In genomic region chr13:98994896-98995295, GRCh38 we compare ENCODE assay signal across 12 cellular contexts. TPM values are rescaled to one million over a fixed set of nuclear protein-coding genes. Genes with fewer than 3 reads are reported as not detected.
DNase-seq lines count a peak whose midpoint lies in the region; ATAC-seq lines count a peak whose summit lies in the region.
"Had no signal": no experiment of that assay in that cellular context is flagged by ENCODE, and none has a peak within 500 bp of the region (broad histone marks: within the 10 kb centered on the region; RNA-seq: fewer than 3 reads in every experiment).

No MANE protein-coding gene starts in this region.

- H3K9ac ChIP-seq in Karpas-422 (ENCODE audit: low read length) = no peak overlapping the region
- H3K9ac ChIP-seq: KMS-11 had no signal

- no peak overlapping the region for H3K4me3 ChIP-seq in Karpas-422 (ENCODE audit: low read length)

- H3K36me3 Mint-ChIP-seq in T-cell = peaks cover 28% of the 10 kb centered on the region
- H3K36me3 Mint-ChIP-seq: natural killer cell treated with Interleukin-12 subunit alpha and Interleukin-12 subunit beta and Interleukin-15 and Interleukin-18, amount 100 ng/mL, for 72 hours had no signal

- H3K36me3 ChIP-seq in Karpas-422 (ENCODE audit: insufficient read depth, low read length) = no peaks in the 10 kb centered on the region

- no peaks in the 10 kb centered on the region for H3K4me1 ChIP-seq in Karpas-422 (ENCODE audit: low read length)

- ATAC-seq in T-cell (replicated peaks in 1 of 4) (peak; percentile 71 to 86 (median 78)), GM18511 (IDR thresholded peaks at IDR 0.05; ENCODE audit: unreplicated experiment) (no peak)
- ATAC-seq: natural killer cell treated with Interleukin-12 subunit alpha and Interleukin-12 subunit beta and Interleukin-15 and Interleukin-18, amount 100 ng/mL, for 72 hours had no signal

- no peaks in the 10 kb centered on the region for H3K27me3 Mint-ChIP-seq in T-cell

- POLR2A ChIA-PET in T-cell (lab: Charles Lee) = interaction anchor here (0.5 to 0.6 kb wide), 5 partner anchors 22 to 614 kb away, joined by 3 to 6 read pairs (median 4); no protein-coding TSS in a partner anchor

- peak overlapping the region; percentile 8 to 68 (median 37) for H3K4me3 Mint-ChIP-seq in T-cell
- H3K4me3 Mint-ChIP-seq: natural killer cell treated with Interleukin-12 subunit alpha and Interleukin-12 subunit beta and Interleukin-15 and Interleukin-18, amount 100 ng/mL, for 72 hours had no signal

- H3K79me2 ChIP-seq in Karpas-422 (ENCODE audit: low read length) = no peaks in the 10 kb centered on the region

- H3K27me3 ChIP-seq in Karpas-422 (ENCODE audit: low read length) = no peaks in the 10 kb centered on the region

- no peaks in the 10 kb centered on the region for H3K9me3 ChIP-seq in Karpas-422 (ENCODE audit: low read length)

- peak overlapping the region; percentile 86 to 97 for H3K27ac Mint-ChIP-seq in T-cell
- H3K27ac Mint-ChIP-seq: natural killer cell treated with Interleukin-12 subunit alpha and Interleukin-12 subunit beta and Interleukin-15 and Interleukin-18, amount 100 ng/mL, for 72 hours had no signal

- H3K27ac ChIP-seq in Karpas-422 (ENCODE audit: low read length) = no peak overlapping the region
- H3K27ac ChIP-seq: KMS-11 had no signal

- H2AFZ ChIP-seq in Karpas-422 (ENCODE audit: low read length) = no peak overlapping the region

- H3K9me3 Mint-ChIP-seq in T-cell = no peaks in the 10 kb centered on the region
- H3K9me3 Mint-ChIP-seq: natural killer cell treated with Interleukin-12 subunit alpha and Interleukin-12 subunit beta and Interleukin-15 and Interleukin-18, amount 100 ng/mL, for 72 hours had no signal

- H3K4me2 ChIP-seq in Karpas-422 (ENCODE audit: low read depth, low read length, poor library complexity, severe bottlenecking) = no peak overlapping the region
- H3K4me2 ChIP-seq: KMS-11 had no signal

- no peaks in the 10 kb centered on the region; the same call in 1 of the 2 replicates for H4K20me1 ChIP-seq in Karpas-422 (ENCODE audit: insufficient read depth, low read depth, low read length)

- DNase-seq in stimulated activated naive CD4-positive, alpha-beta T cell (lab: John Stamatoyannopoulos, UW) = peak in 4 of 6 experiments; percentile 7 to 83 (median 79)
- no peak for DNase-seq in stimulated activated naive CD4-positive, alpha-beta T cell treated with Interleukin-2 at 50 U/mL for 16 hours (lab: John Stamatoyannopoulos, UW)
- peak in 20 of 34 experiments; percentile 10 to 52 (median 28) for DNase-seq in T-cell
- DNase-seq in dermis blood vessel endothelial cell = peak; percentile 58
- no peak for DNase-seq in NCI-H1436 (lab: John Stamatoyannopoulos, UW)
- DNase-seq in Karpas-422 = no peak
- DNase-seq: effector CD4-positive, alpha-beta T cell; NCI-H1092 treated with DMSO at 0.1 percent for 48 hours; stimulated activated CD4-positive, alpha-beta T cell treated with anti-CD3 and anti-CD28 coated beads, Interleukin-4, amount 100 ng/mL, for 1 hour had no signal

- CTCF ChIA-PET in T-cell (lab: Charles Lee) = interaction anchor here in 1 of 2 donors (0.9 to 1.0 kb wide), 2 partner anchors 10 to 15 kb away, joined by 3 to 4 read pairs; no protein-coding TSS in a partner anchor

- H3K9me2 ChIP-seq in Karpas-422 (replicated peaks; ENCODE audit: insufficient read depth, low read length) = no peaks in the 10 kb centered on the region

- H3K4me1 Mint-ChIP-seq in T-cell = peaks cover 81 to 86% (median 86%) of the 10 kb centered on the region in 3 donors

RNA-seq across cellular contexts. Expression of gene DOCK9, which starts 17.0 kb away (rescaled TPM):
- total RNA-seq in T-cell (100 to 1,000 TPM in 4 of 5 donors, 10 to 100 TPM in 1; 96.2 to 170 (median 162) TPM), dermis blood vessel endothelial cell (556 and 666 TPM in 2 replicates)
- total RNA-seq in Karpas-422 (2014; rRNA removed; shearing (Covaris generic); ENCODE audit: low replicate concordance) = 3.7 and 6.7 TPM in 2 replicates

Comparison
In these comparisons a context has a peak if more than half of its experiments do, and no peak if none do; other contexts are left out.
1. DNase-seq: peak in stimulated activated naive CD4-positive, alpha-beta T cell (4 of 6), T-cell (20 of 34) and dermis blood vessel endothelial cell (single experiment); none in stimulated activated naive CD4-positive, alpha-beta T cell treated with Interleukin-2 at 50 U/mL for 16 hours (single experiment), NCI-H1436 (single experiment) and Karpas-422 (single experiment).
2. RNA of gene DOCK9, which starts 17.0 kb away (total RNA-seq): 556 to 666 TPM in dermis blood vessel endothelial cell and 96.2 to 170 TPM in T-cell; 3.7 to 6.7 TPM in Karpas-422; every median in the first group is over 10 times any median in the second.